23 cellular contexts compared by ENCODE assay signal in genomic region chr7:112252141-112252540, GRCh38. TPM values are rescaled to one million over a fixed set of nuclear protein-coding genes. Genes with fewer than 3 reads are reported as not detected.
DNase-seq lines count a peak whose midpoint lies in the region; ATAC-seq and TF ChIP-seq lines count a peak whose summit lies in the region.
"Had no signal": no experiment of that assay in that cellular context is flagged by ENCODE, and none has a peak within 500 bp of the region (broad histone marks: within the 10 kb centered on the region; RNA-seq: fewer than 3 reads in every experiment).

No MANE protein-coding gene starts in this region.

- no peaks in the 10 kb centered on the region for H3K27me3 ChIP-seq in dorsolateral prefrontal cortex

- intact Hi-C loops in dorsolateral prefrontal cortex (cut with DNase I) = no loop called here
- intact Hi-C loops in posterior vena cava (cut with DNase I) = no loop called here

- ATAC-seq in GM18519 (IDR thresholded peaks at IDR 0.05; ENCODE audit: low FRiP score, unreplicated experiment) (no peak), HG03095 (IDR thresholded peaks at IDR 0.05; ENCODE audit: unreplicated experiment) (no peak)

- peak; percentile 60 for DNase-seq in SK-MEL-5 (ENCODE audit: low read depth, low spot score)
- DNase-seq in dorsolateral prefrontal cortex = no peak
- peak; percentile 56 for DNase-seq in midbrain (lab: John Stamatoyannopoulos, UW)
- DNase-seq in D341Med (ENCODE audit: low spot score) = no peak
- DNase-seq in posterior vena cava (ENCODE audit: low spot score) = no peak
- DNase-seq: ACHN, DMS 273 treated with DMSO at 0.1 percent for 48 hours, DND-41, Kasumi-1, MM.1S, NCI-H1105, NCI-H1694, NCI-H2107, NCI-H510A, NCI-H774, Right ventricle myocardium superior, SK-N-SH had no signal

- in situ Hi-C loops in SK-MEL-5 (cut with HindIII; ENCODE audit: low pct_unique_long_range_greater_than_20kb, low sequenced_read_pairs) = no loop called here

- H3K27ac ChIP-seq in dorsolateral prefrontal cortex = peak overlapping the region; percentile 18 to 88 (median 79)
- H3K27ac ChIP-seq: C4-2B, HL-60 had no signal

- no peak for TF ChIP-seq CTCF in dorsolateral prefrontal cortex (IDR thresholded peaks at IDR 0.05 in 54 of 56, conservative IDR thresholded peaks at IDR 0.05 in 2 of 56; ENCODE audit: low read depth in 1 of 56, partially characterized antibody in 56 of 56)

- H3K4me3 ChIP-seq in dorsolateral prefrontal cortex = peak overlapping the region in 11 of 59 donors; percentile 1 to 42 (median 12)
- H3K4me3 ChIP-seq: HAP-1 had no signal

RNA-seq across cellular contexts. Expression of gene ZNF277, which starts 45.6 kb away (rescaled TPM):
- 62.7 and 67.4 TPM in 2 replicates for total RNA-seq in SK-MEL-5 (2014; rRNA removed; shearing (Covaris generic))
- polyA plus RNA-seq in SK-MEL-5 (2015; cell fraction: cytosol; rRNA removed) = 21.9 and 25.0 TPM in 2 replicates
- polyA plus RNA-seq in SK-MEL-5 (2015; cell fraction: nucleus; rRNA removed) = 15.9 and 16.9 TPM in 2 replicates
- total RNA-seq in dorsolateral prefrontal cortex (10 to 100 TPM; 14.7 to 33.1 (median 22.0) TPM), posterior vena cava (10 to 100 TPM; 15.0 to 19.8 TPM)

RNA-seq across cellular contexts. Expression of gene DOCK4, which starts 45.9 kb away (rescaled TPM):
- total RNA-seq in SK-MEL-5 (2014; rRNA removed; shearing (Covaris generic)) = 12.7 and 17.9 TPM in 2 replicates
- polyA plus RNA-seq in SK-MEL-5 (2015; cell fraction: cytosol; rRNA removed) = 22.8 and 34.2 TPM in 2 replicates
- 47.4 and 72.5 TPM in 2 replicates for polyA plus RNA-seq in SK-MEL-5 (2015; cell fraction: nucleus; rRNA removed)
- 100 to 1,000 TPM; 113 to 236 (median 152) TPM for total RNA-seq in dorsolateral prefrontal cortex
- total RNA-seq in posterior vena cava = 10 to 100 TPM; 26.1 TPM
- polyA plus RNA-seq: IgD-negative memory B cell had no signal

Comparison
In these comparisons a context has a peak if more than half of its experiments do, and no peak if none do; other contexts are left out.
1. DNase-seq: peak in SK-MEL-5 (single experiment) and midbrain (single experiment); none in dorsolateral prefrontal cortex (0 of 10), D341Med (single experiment) and posterior vena cava (single experiment).